ENCODE assay signal across 8 cellular contexts in the genomic region with DNA sequence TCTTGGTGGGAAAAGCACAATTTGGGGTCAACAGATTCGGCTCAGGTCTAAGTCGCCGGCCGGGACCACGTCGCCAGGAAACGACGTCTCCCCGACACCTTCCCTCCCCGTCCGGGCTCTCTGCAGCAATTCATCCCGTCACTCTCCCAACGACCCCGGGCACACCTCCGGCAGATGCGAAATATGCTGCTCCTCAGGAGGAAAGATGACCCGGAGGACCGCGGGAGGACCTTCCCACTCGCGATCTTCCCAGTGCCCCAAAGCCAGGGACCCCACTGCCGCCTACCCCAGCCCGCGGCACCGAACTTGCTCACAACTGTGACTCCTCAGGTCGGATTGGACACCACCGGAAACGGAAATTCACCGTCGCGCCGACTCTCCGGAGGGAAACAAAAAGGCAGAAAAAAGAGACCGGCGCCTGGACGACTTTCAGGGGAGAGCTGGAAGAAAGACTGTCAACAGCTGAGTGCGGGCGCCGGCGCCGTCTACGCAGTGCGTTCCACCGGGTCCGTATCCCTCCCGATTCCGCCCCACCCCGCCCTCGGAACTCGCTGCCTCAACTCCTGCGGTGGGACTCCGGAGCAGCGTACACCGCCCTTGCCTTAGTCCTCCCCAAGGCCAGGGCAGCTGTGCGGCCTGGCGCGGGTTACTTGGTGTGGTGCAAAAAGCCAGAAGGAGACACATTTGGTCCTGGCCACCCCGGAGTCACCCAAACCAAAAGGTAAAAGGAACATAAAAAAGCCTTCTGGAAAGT. TPM values are rescaled to one million over a fixed set of nuclear protein-coding genes. Genes with fewer than 3 reads are reported as not detected.
A peak's percentile ranks its signal among the peaks of the same experiment; 100 is the strongest.
DNase-seq lines count a peak whose midpoint lies in the region; ATAC-seq, FAIRE-seq and TF ChIP-seq lines count a peak whose summit lies in the region.

No MANE protein-coding gene starts in this region.

- H3K9ac ChIP-seq in astrocyte (ENCODE audit: low read length) (peak overlapping the region; percentile 96), rectal smooth muscle tissue (ENCODE audit: low read length) (peak overlapping the region; percentile 82)

- H3K79me2 ChIP-seq in astrocyte (ENCODE audit: insufficient read depth, low read length) = peaks cover 38% of the 10 kb centered on the region

- H3K9me3 Mint-ChIP-seq in astrocyte (ENCODE audit: unreplicated experiment) = no peaks in the 10 kb centered on the region

- TF ChIP-seq POLR2A in vagina (IDR thresholded peaks at IDR 0.05) = peak in 1 of 2 donors; percentile 19

- H3K4me3 ChIP-seq in astrocyte (ENCODE audit: insufficient read depth, low read depth, low read length) (peak overlapping the region; percentile 95), rectal smooth muscle tissue (ENCODE audit: low read length) (peak overlapping the region; percentile 95), vagina (peak overlapping the region; percentile 65 to 80)

- H3K4me3 Mint-ChIP-seq in astrocyte (ENCODE audit: unreplicated experiment) = peak overlapping the region; percentile 97

- H3K9me3 ChIP-seq in astrocyte (ENCODE audit: insufficient read depth, low read depth, low read length) = no peaks in the 10 kb centered on the region
- no peaks in the 10 kb centered on the region for H3K9me3 ChIP-seq in vagina

- FAIRE-seq in astrocyte (lab: Jason Lieb, UNC) = no peak

- no peaks in the 10 kb centered on the region for H3K27me3 ChIP-seq in astrocyte (ENCODE audit: insufficient read depth, low read length)
- no peaks in the 10 kb centered on the region for H3K27me3 ChIP-seq in rectal smooth muscle tissue (ENCODE audit: control insufficient read depth, insufficient read depth, low read length)
- H3K27me3 ChIP-seq in vagina = no peaks in the 10 kb centered on the region

- H3K36me3 ChIP-seq in astrocyte (ENCODE audit: insufficient read depth, low read length) = peaks cover 11% of the 10 kb centered on the region
- peaks cover 4% of the 10 kb centered on the region for H3K36me3 ChIP-seq in rectal smooth muscle tissue (ENCODE audit: control insufficient read depth, insufficient read depth, low read length)
- peaks cover 0 to 18% of the 10 kb centered on the region in 2 donors for H3K36me3 ChIP-seq in vagina

- no peaks in the 10 kb centered on the region for H3K27me3 Mint-ChIP-seq in astrocyte (ENCODE audit: low read depth, unreplicated experiment)

- H4K20me1 ChIP-seq in astrocyte (ENCODE audit: insufficient read depth, low read length) = peaks cover 4% of the 10 kb centered on the region

- H3K27ac Mint-ChIP-seq in astrocyte (ENCODE audit: unreplicated experiment) = peak overlapping the region; percentile 96

- intact Hi-C loops in vagina (cut with DNase I) = no loop called here

- ATAC-seq in GM18498 (IDR thresholded peaks at IDR 0.05; ENCODE audit: unreplicated experiment) (peak; percentile 91), HG02885 (IDR thresholded peaks at IDR 0.05; ENCODE audit: poor library complexity, unreplicated experiment) (peak; percentile 89)

- H3K4me1 ChIP-seq in astrocyte (ENCODE audit: insufficient read depth, low read length) (peaks cover 6% of the 10 kb centered on the region), rectal smooth muscle tissue (ENCODE audit: control insufficient read depth, insufficient read depth, low read length) (no peaks in the 10 kb centered on the region), vagina (peaks cover 35% of the 10 kb centered on the region)

- DNase-seq in NCI-H187 treated with DMSO at 0.1 percent for 48 hours (lab: John Stamatoyannopoulos, UW) = peak; percentile 0
- DNase-seq in T-helper 22 cell (ENCODE audit: low read depth) = peak; percentile 74
- peak; percentile 84 for DNase-seq in astrocyte (ENCODE audit: low read depth)
- DNase-seq in hepatic stellate cell (ENCODE audit: low spot score) = peak; percentile 78
- DNase-seq in vagina (ENCODE audit: extremely low spot score in 2 of 2) = peak in 1 of 2 donors; percentile 94

- H3K27ac ChIP-seq in astrocyte (ENCODE audit: low read depth, low read length) (peak overlapping the region; percentile 95), rectal smooth muscle tissue (ENCODE audit: low read depth, low read length) (peak overlapping the region; percentile 67), vagina (peak overlapping the region; percentile 81)

- no peaks in the 10 kb centered on the region for H3K36me3 Mint-ChIP-seq in astrocyte (ENCODE audit: low read depth, unreplicated experiment)

- peak overlapping the region; percentile 98 for H3K4me2 ChIP-seq in astrocyte (ENCODE audit: low read length)

- TF ChIP-seq CTCF in astrocyte (IDR thresholded peaks at IDR 0.05; ENCODE audit: insufficient read depth, low read depth, low read length) (no peak), vagina (IDR thresholded peaks at IDR 0.05) (no peak)

- H3K4me1 Mint-ChIP-seq in astrocyte (ENCODE audit: low read depth, unreplicated experiment) = peaks cover 2% of the 10 kb centered on the region

- peak overlapping the region; percentile 99 for H2AFZ ChIP-seq in astrocyte (ENCODE audit: low read depth, low read length)

RNA-seq across cellular contexts. Expression of a gene that starts 13.8 kb away (rescaled TPM):
- 96.1 and 99.0 TPM in 2 replicates for total RNA-seq in astrocyte
- total RNA-seq in vagina = 47.9 TPM

RNA-seq across cellular contexts. Expression of a gene that starts 32.4 kb away (rescaled TPM):
- total RNA-seq in astrocyte = 3.4 and 5.1 TPM in 2 replicates
- 5.4 TPM for total RNA-seq in vagina

RNA-seq across cellular contexts. Expression of a gene that starts 51.5 kb away (rescaled TPM):
- total RNA-seq in astrocyte = 24.0 and 25.3 TPM in 2 replicates
- 19.6 TPM for total RNA-seq in vagina

RNA-seq across cellular contexts. Expression of a gene that starts 55.1 kb away (rescaled TPM):
- total RNA-seq in astrocyte (70.2 and 70.7 TPM in 2 replicates), vagina (123 TPM)
